In genomic region chr1:48057249-48057648, GRCh38 we compare ENCODE assay signal across 29 cellular contexts.
"Had no signal": no experiment of that assay in that cellular context is flagged by ENCODE, and none has a peak within 500 bp of the region (broad histone marks: within the 10 kb centered on the region; RNA-seq: fewer than 3 reads in every experiment).

No MANE protein-coding gene starts in this region.

- H3K27ac Mint-ChIP-seq: dendritic cell treated with granulocyte-macrophage colony-stimulating factor and Interleukin-4, amounts not matched to agents 40 ng/mL and 50 ng/mL, for 4 days; effector memory CD8-positive, alpha-beta T cell; endodermal cell had no signal

- H3K4me3 Mint-ChIP-seq: dendritic cell treated with granulocyte-macrophage colony-stimulating factor and Interleukin-4, amounts not matched to agents 40 ng/mL and 50 ng/mL, for 4 days; effector memory CD8-positive, alpha-beta T cell; endodermal cell had no signal

- H3K4me2 ChIP-seq: hepatocyte had no signal

- ATAC-seq: effector memory CD8-positive, alpha-beta T cell; esophagus mucosa; foreskin keratinocyte; gastrocnemius medialis; gastroesophageal sphincter; heart left ventricle; heart right ventricle had no signal

- H3K4me3 ChIP-seq: colonic mucosa, coronary artery, dorsolateral prefrontal cortex, esophagus muscularis mucosa, esophagus squamous epithelium, gastrocnemius medialis, gastroesophageal sphincter, heart left ventricle, heart right ventricle, hepatocyte had no signal

- H3K9me3 Mint-ChIP-seq: dendritic cell treated with granulocyte-macrophage colony-stimulating factor and Interleukin-4, amounts not matched to agents 40 ng/mL and 50 ng/mL, for 4 days; effector memory CD8-positive, alpha-beta T cell; endodermal cell had no signal

- H3K36me3 ChIP-seq: colonic mucosa, esophagus muscularis mucosa, esophagus squamous epithelium, gastrocnemius medialis, gastroesophageal sphincter, heart left ventricle, heart right ventricle had no signal

- FAIRE-seq: colon, endometrium, endothelial cell of umbilical vein, frontal cortex had no signal

- H3K27ac ChIP-seq: colonic mucosa, coronary artery, dorsolateral prefrontal cortex, epithelial cell of prostate, esophagus muscularis mucosa, esophagus squamous epithelium, foreskin keratinocyte, gastrocnemius medialis, gastroesophageal sphincter, heart left ventricle, heart right ventricle, hepatocyte had no signal

- H3K79me2 ChIP-seq: hepatocyte had no signal

- DNase-seq: colonic mucosa; cortex of kidney; dermis blood vessel endothelial cell; dorsolateral prefrontal cortex; effector CD4-positive, alpha-beta T cell; effector memory CD4-positive, alpha-beta T cell; effector memory CD8-positive, alpha-beta T cell; endodermal cell; erythroblast; esophagus squamous epithelium; foreskin fibroblast; foreskin keratinocyte; foreskin melanocyte; gastrocnemius medialis; glutamatergic neuron; head of caudate nucleus; heart left ventricle; heart right ventricle had no signal

- H3K27me3 ChIP-seq: colonic mucosa, esophagus muscularis mucosa, gastrocnemius medialis, gastroesophageal sphincter, heart left ventricle, hepatocyte had no signal

- H3K9me3 ChIP-seq: colonic mucosa, esophagus muscularis mucosa, esophagus squamous epithelium, gastrocnemius medialis, gastroesophageal sphincter, heart left ventricle, heart right ventricle had no signal

- H3K4me1 ChIP-seq: colonic mucosa, gastrocnemius medialis had no signal

- H2AFZ ChIP-seq: hepatocyte had no signal
